In genomic region chr1:45297604-45298356, GRCh38 we compare ENCODE assay signal across 1 cellular context.
TF ChIP-seq lines count a peak whose summit lies in the region.

No MANE protein-coding gene starts in this region.

TF ChIP-seq in K562, 482 proteins besides CTCF, POLR2A, EP300 and RAD21 (continued from another document):
- TF ChIP-seq YY1 (IDR thresholded peaks at IDR 0.05; ENCODE audit: borderline replicate concordance in 1 of 3, control insufficient read depth in 1 of 3, extremely low read depth in 1 of 3, insufficient read depth in 3 of 3, insufficient read length in 1 of 3, insufficient replicate concordance in 2 of 3, low read depth in 1 of 3, low read length in 2 of 3) (no peak), NFIX (CRISPR knock-in tag; IDR thresholded peaks at IDR 0.05; ENCODE audit: low read depth) (no peak), SETDB1 (IDR thresholded peaks at IDR 0.05; ENCODE audit: low read length) (no peak), HDAC6 (IDR thresholded peaks at IDR 0.05; ENCODE audit: low read depth, low read length) (no peak), KDM1A (IDR thresholded peaks at IDR 0.05) (peak; percentile 40 to 65; a peak in 2 of 4 replicates)
